ENCODE assay signal across 19 cellular contexts in genomic region chr2:236806133-236806532, GRCh38.
DNase-seq lines count a peak whose midpoint lies in the region; TF ChIP-seq lines count a peak whose summit lies in the region.
"Had no signal": no experiment of that assay in that cellular context is flagged by ENCODE, and none has a peak within 500 bp of the region (broad histone marks: within the 10 kb centered on the region; RNA-seq: fewer than 3 reads in every experiment).

No MANE protein-coding gene starts in this region.

- no peaks in the 10 kb centered on the region for H3K79me2 ChIP-seq in GM23248 (ENCODE audit: insufficient read depth)
- no peaks in the 10 kb centered on the region for H3K79me2 ChIP-seq in smooth muscle cell (ENCODE audit: low read depth)

- WGBS in GM23248 (ENCODE audit: low coverage in 1 of 2, low lambda C conversion rate in 2 of 2, missing lambda C conversion rate in 2 of 2), 2 experiments = 7 to 8% methylated on average over 5 of the region's 5 CpGs
- 95% methylated on average over 5 of the region's 5 CpGs for WGBS in mesenchymal stem cell
- 69 to 92% methylated on average over 2 to 5 of the region's 5 CpGs for WGBS in transverse colon (ENCODE audit: low coverage in 1 of 2), 2 donors
- WGBS in smooth muscle cell (ENCODE audit: low lambda C conversion rate) = 96% methylated on average over 5 of the region's 5 CpGs

- H3K23ac ChIP-seq in mesenchymal stem cell (ENCODE audit: low read length in 2 of 2) = no peak overlapping the region

- in situ Hi-C loops in GM23248 (cut with MboI) = no loop called here
- in situ Hi-C loops in transverse colon (cut with MboI; ENCODE audit: low pct_ligation_motif_present in 1 of 4, low pct_unique_long_range_greater_than_20kb in 1 of 4, low sequenced_read_pairs in 3 of 4) = no loop called here

- intact Hi-C loops in transverse colon (cut with DNase I; ENCODE audit: low total_unique reads) = no loop called here

- H2BK15ac ChIP-seq in mesenchymal stem cell (ENCODE audit: low read depth, poor library complexity, severe bottlenecking) = no peak overlapping the region

- H2BK120ac ChIP-seq in mesenchymal stem cell (ENCODE audit: low read depth, low read length) = no peak overlapping the region

- H4K8ac ChIP-seq in mesenchymal stem cell (ENCODE audit: low read length) = no peak overlapping the region

- H2AK5ac ChIP-seq in mesenchymal stem cell (ENCODE audit: low read length, severe bottlenecking) = no peak overlapping the region

- TF ChIP-seq CTCF in transverse colon (IDR thresholded peaks at IDR 0.05) (no peak), smooth muscle cell (IDR thresholded peaks at IDR 0.05; ENCODE audit: borderline replicate concordance, insufficient read depth, poor library complexity, severe bottlenecking) (no peak)

- no peak overlapping the region for H4K91ac ChIP-seq in mesenchymal stem cell (ENCODE audit: low read length)

- no peak overlapping the region for H3K27ac ChIP-seq in GM23248
- peak overlapping the region; percentile 29 for H3K27ac ChIP-seq in SJCRH30
- H3K27ac ChIP-seq in mesenchymal stem cell (ENCODE audit: low read length, poor library complexity, severe bottlenecking) = no peak overlapping the region
- H3K27ac ChIP-seq in transverse colon = peak overlapping the region; percentile 11 to 58 (median 21)
- no peak overlapping the region for H3K27ac ChIP-seq in smooth muscle cell (ENCODE audit: low read depth)
- H3K27ac ChIP-seq: PC-9 had no signal

- H3K4me1 ChIP-seq in GM23248 (ENCODE audit: insufficient read depth) = no peaks in the 10 kb centered on the region
- H3K4me1 ChIP-seq in SJCRH30 = peaks cover 11% of the 10 kb centered on the region
- H3K4me1 ChIP-seq in mesenchymal stem cell (ENCODE audit: control insufficient read depth, insufficient read depth, low read depth, low read length) = no peaks in the 10 kb centered on the region
- H3K4me1 ChIP-seq in transverse colon = no peaks in the 10 kb centered on the region
- no peaks in the 10 kb centered on the region for H3K4me1 ChIP-seq in smooth muscle cell (ENCODE audit: low read depth)

- no peaks in the 10 kb centered on the region for H3K9me3 ChIP-seq in GM23248 (ENCODE audit: low read depth)
- H3K9me3 ChIP-seq in SJCRH30 (replicated peaks) = peaks cover 7% of the 10 kb centered on the region; the same call in 1 of the 2 replicates
- H3K9me3 ChIP-seq in mesenchymal stem cell (ENCODE audit: control insufficient read depth, low read length) = peaks cover 18% of the 10 kb centered on the region
- H3K9me3 ChIP-seq in transverse colon = peaks cover 0 to 8% of the 10 kb centered on the region in 2 donors
- no peaks in the 10 kb centered on the region for H3K9me3 ChIP-seq in smooth muscle cell (replicated peaks; ENCODE audit: low read depth)

- no peak overlapping the region for H3K4me2 ChIP-seq in GM23248 (ENCODE audit: unreplicated experiment)
- H3K4me2 ChIP-seq in mesenchymal stem cell (ENCODE audit: low read length, poor library complexity, severe bottlenecking) = no peak overlapping the region
- H3K4me2 ChIP-seq in smooth muscle cell = no peak overlapping the region
- H3K4me2 ChIP-seq: PC-9 had no signal

- H3K9me2 ChIP-seq in GM23248 (ENCODE audit: insufficient read depth) = no peaks in the 10 kb centered on the region

- H2BK12ac ChIP-seq in mesenchymal stem cell (ENCODE audit: low read length in 2 of 2) = no peak overlapping the region

- peaks cover 8% of the 10 kb centered on the region; the same call in 1 of the 2 replicates for H3K27me3 ChIP-seq in GM23248 (replicated peaks; ENCODE audit: insufficient read depth)
- no peaks in the 10 kb centered on the region for H3K27me3 ChIP-seq in SJCRH30
- H3K27me3 ChIP-seq in mesenchymal stem cell (ENCODE audit: control insufficient read depth in 1 of 2, insufficient read depth in 1 of 2, low read length in 2 of 2) = no peaks in the 10 kb centered on the region
- H3K27me3 ChIP-seq in transverse colon = no peaks in the 10 kb centered on the region
- H3K27me3 ChIP-seq in smooth muscle cell (ENCODE audit: low read depth) = no peaks in the 10 kb centered on the region

- H3K18ac ChIP-seq in mesenchymal stem cell (ENCODE audit: low read depth in 1 of 2, low read length in 2 of 2) = no peak overlapping the region

- TF ChIP-seq POLR2A in transverse colon (IDR thresholded peaks at IDR 0.05) = no peak

- H3K79me1 ChIP-seq in mesenchymal stem cell (replicated peaks; ENCODE audit: low read length, poor library complexity, severe bottlenecking) = no peaks in the 10 kb centered on the region

- no peaks in the 10 kb centered on the region for H4K20me1 ChIP-seq in GM23248 (ENCODE audit: insufficient read depth)
- no peaks in the 10 kb centered on the region for H4K20me1 ChIP-seq in smooth muscle cell (ENCODE audit: low read depth)

- H3K4me3 ChIP-seq in GM23248 (no peak overlapping the region), SJCRH30 (no peak overlapping the region), mesenchymal stem cell (ENCODE audit: insufficient read depth in 1 of 2, low read depth in 1 of 2, low read length in 2 of 2) (no peak overlapping the region), transverse colon (no peak overlapping the region), smooth muscle cell (no peak overlapping the region)
- H3K4me3 ChIP-seq: PC-9 had no signal

- H3K9ac ChIP-seq in GM23248 = no peak overlapping the region
- H3K9ac ChIP-seq in mesenchymal stem cell (ENCODE audit: low read length) = peak overlapping the region; percentile 24
- no peak overlapping the region for H3K9ac ChIP-seq in smooth muscle cell (ENCODE audit: low read depth)

- H3K36me3 ChIP-seq in GM23248 (ENCODE audit: low read depth) (no peaks in the 10 kb centered on the region), SJCRH30 (no peaks in the 10 kb centered on the region), mesenchymal stem cell (ENCODE audit: control insufficient read depth in 1 of 2, insufficient read depth in 2 of 2, low read depth in 1 of 2, low read length in 2 of 2) (no peaks in the 10 kb centered on the region), transverse colon (no peaks in the 10 kb centered on the region), smooth muscle cell (ENCODE audit: low read depth) (no peaks in the 10 kb centered on the region)

- no peak for TF ChIP-seq EP300 in transverse colon (IDR thresholded peaks at IDR 0.05; ENCODE audit: low read depth)

- H2AFZ ChIP-seq in GM23248 (0 out of 2 replicates have a peak overlapping the region, but pooled peaks have one; percentile 10), mesenchymal stem cell (ENCODE audit: low read depth, low read length) (no peak overlapping the region), smooth muscle cell (ENCODE audit: low read depth) (no peak overlapping the region)
- H2AFZ ChIP-seq: PC-9 had no signal

- H3K4ac ChIP-seq in mesenchymal stem cell (ENCODE audit: low read depth in 1 of 2, low read length in 2 of 2) = no peak overlapping the region

- H2BK5ac ChIP-seq in mesenchymal stem cell (ENCODE audit: low read depth, low read length, poor library complexity, severe bottlenecking) = no peak overlapping the region

- DNase-seq in GM23248 (no peak), SJCRH30 (peak; percentile 80 to 85), mesenchymal stem cell (no peak), transverse colon (no peak), smooth muscle cell (lab: John Stamatoyannopoulos, UW; ENCODE audit: unreplicated experiment) (no peak), NCI-H524 treated with DMSO at 0.1 percent for 48 hours (lab: John Stamatoyannopoulos, UW) (no peak)
- DNase-seq in activated CD4-positive, CD25-positive, alpha-beta regulatory T cell (lab: John Stamatoyannopoulos, UW) = no peak
- DNase-seq: CD8-positive, alpha-beta memory T cell; DMS153; DND-41; H7; Karpas-422; MV-4-11; NCI-H1105; NCI-H1436 treated with DMSO at 0.1 percent for 48 hours; NCI-H187 treated with DMSO at 0.1 percent for 48 hours; NCI-H526 treated with DMSO at 0.1 percent for 48 hours; PC-9; Right ventricle myocardium superior had no signal

- no peaks in the 10 kb centered on the region; the same call in 1 of the 2 replicates for H3F3A ChIP-seq in GM23248 (ENCODE audit: insufficient read depth)
- no peaks in the 10 kb centered on the region for H3F3A ChIP-seq in smooth muscle cell (ENCODE audit: low read depth)

- no peak overlapping the region for H3K14ac ChIP-seq in mesenchymal stem cell (ENCODE audit: low read length in 2 of 2)

Comparison
In these comparisons a context has a peak if more than half of its experiments do, and no peak if none do; other contexts are left out.
1. DNase-seq: peak in SJCRH30 (2 of 2); none in GM23248 (single experiment), mesenchymal stem cell (single experiment), transverse colon (single experiment), smooth muscle cell (single experiment), NCI-H524 treated with DMSO at 0.1 percent for 48 hours (single experiment) and activated CD4-positive, CD25-positive, alpha-beta regulatory T cell (0 of 4).
2. H3K27ac ChIP-seq: peak in SJCRH30 (single experiment) and transverse colon (4 of 4); none in GM23248 (single experiment), mesenchymal stem cell (single experiment) and smooth muscle cell (single experiment).